Comparison of ENCODE assay signal across 1 cellular context in the genomic region with DNA sequence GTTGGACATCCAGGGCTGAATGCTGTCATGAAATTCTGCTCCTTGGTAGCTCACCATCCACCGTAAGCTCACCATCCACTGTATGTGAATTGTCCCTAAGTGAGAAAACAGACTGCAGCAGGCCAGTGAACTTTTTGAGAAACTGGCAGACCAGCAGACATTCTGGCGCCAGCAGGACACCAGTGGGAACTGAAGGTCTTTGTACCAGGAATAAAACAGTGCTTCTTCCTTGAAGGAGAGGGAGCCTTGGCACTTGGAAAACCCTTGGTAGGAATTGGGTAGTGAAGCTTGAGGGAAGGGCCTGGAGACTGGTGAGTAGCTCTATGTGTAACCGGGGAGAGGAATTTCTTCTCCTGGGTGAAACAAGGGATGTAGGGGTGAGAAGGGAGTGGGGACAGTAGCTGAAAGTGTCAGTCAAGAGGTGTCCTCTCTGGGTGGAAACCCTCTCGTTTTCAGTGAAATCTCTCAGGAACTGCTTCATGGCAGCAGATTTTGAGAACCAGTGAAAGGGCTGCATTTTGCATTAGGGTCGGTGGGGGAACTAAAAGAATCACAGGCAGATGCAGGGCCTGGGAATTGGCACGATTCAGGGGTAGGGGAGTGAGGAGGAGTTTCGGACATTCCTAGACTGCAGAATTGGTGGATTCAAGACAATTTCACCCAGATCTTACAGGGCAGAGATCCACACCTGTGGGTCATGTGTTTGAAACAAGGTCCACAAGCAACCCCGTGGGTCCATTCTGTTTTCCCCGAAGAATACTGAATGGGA.
TF ChIP-seq lines count a peak whose summit lies in the region.

No MANE protein-coding gene starts in this region.

TF ChIP-seq in H1, 55 proteins besides CTCF, POLR2A, EP300 and RAD21:
- TF ChIP-seq GTF2F1 (IDR thresholded peaks at IDR 0.05; ENCODE audit: borderline replicate concordance, low read depth, low read length) = no peak
- peak; percentile 8 for TF ChIP-seq CTBP2 (IDR thresholded peaks at IDR 0.05; ENCODE audit: borderline replicate concordance, insufficient read depth, insufficient read length, low read length)
- no peak for TF ChIP-seq BACH1 (IDR thresholded peaks at IDR 0.05; ENCODE audit: low read length)
- TF ChIP-seq SUZ12 (IDR thresholded peaks at IDR 0.05; ENCODE audit: low read length) = no peak
